ENCODE assay signal across 9 cellular contexts in the genomic region with DNA sequence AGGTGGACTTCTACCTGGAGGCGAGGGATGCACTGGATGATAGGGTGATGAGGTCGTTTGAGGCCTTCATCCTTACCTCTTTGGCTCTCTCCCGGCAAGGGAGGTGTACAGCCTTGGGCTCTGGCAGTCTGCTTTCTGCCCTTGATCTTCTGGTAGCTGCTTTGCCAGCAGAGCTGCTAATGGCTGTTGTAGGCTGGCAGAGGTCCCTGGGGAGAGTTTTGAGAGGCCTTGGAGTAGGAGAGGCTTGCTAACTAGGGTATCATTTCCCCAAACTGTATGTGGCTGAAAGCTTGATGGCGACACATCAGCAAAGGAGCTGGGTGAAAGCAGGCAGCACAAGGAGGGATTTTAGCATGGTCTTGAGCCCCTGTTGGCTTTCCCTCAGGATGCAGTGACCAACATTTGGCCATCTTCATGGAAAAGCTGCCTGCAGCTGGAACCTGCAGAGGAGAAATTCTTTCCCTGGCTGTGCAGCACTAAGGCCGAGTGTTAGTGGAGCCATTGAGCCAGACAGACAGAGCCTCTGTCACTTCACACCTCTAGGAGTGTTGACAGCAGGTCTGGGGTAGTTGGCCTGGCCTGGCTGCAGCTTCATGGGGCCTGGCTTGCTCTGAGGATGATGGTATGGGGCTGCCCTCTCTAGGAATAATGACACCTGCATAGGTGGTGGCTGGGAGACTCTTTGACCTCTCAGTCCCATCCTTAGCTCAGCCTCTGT. TPM values are rescaled to one million over a fixed set of nuclear protein-coding genes. Genes with fewer than 3 reads are reported as not detected.
DNase-seq lines count a peak whose midpoint lies in the region; ATAC-seq and TF ChIP-seq lines count a peak whose summit lies in the region.
"Had no signal": no experiment of that assay in that cellular context is flagged by ENCODE, and none has a peak within 500 bp of the region (broad histone marks: within the 10 kb centered on the region; RNA-seq: fewer than 3 reads in every experiment).

No MANE protein-coding gene starts in this region.

- H3K27me3 Mint-ChIP-seq in activated CD4-positive, alpha-beta T cell treated with anti-CD3 and anti-CD28 coated beads, Interleukin-2, amount 10 ng/mL, durations not matched to agents 7 days and 5 days, result peaks cover 11% of the 10 kb centered on the region

- POLR2A ChIA-PET in activated CD4-positive, alpha-beta T cell treated with anti-CD3 and anti-CD28 coated beads, Interleukin-2, amount 10 ng/mL, durations not matched to agents 7 days and 5 days (lab: Charles Lee), result no interaction called here

- peak overlapping the region; percentile 79 for H3K4me3 Mint-ChIP-seq in activated CD4-positive, alpha-beta T cell treated with anti-CD3 and anti-CD28 coated beads, Interleukin-2, amount 10 ng/mL, durations not matched to agents 7 days and 5 days

- TF ChIP-seq CTCF in RWPE2 (IDR thresholded peaks at IDR 0.05; ENCODE audit: poor library complexity, severe bottlenecking), result peak; percentile 25

- DNase-seq in activated CD4-positive, alpha-beta T cell treated with anti-CD3 and anti-CD28 coated beads, Interleukin-2, amount 10 ng/mL, durations not matched to agents 7 days and 5 days, result no peak
- no peak for DNase-seq in activated CD4-positive, alpha-beta T cell treated with anti-CD3 and anti-CD28 coated beads, Interleukin-2, amount 50 U/mL, for 48 hours
- no peak for DNase-seq in RWPE2 (ENCODE audit: low spot score)
- peak; percentile 59 for DNase-seq in globus pallidus (ENCODE audit: low spot score)
- DNase-seq in NCI-H2081 (lab: John Stamatoyannopoulos, UW), result no peak
- DNase-seq in NCI-H146 (lab: John Stamatoyannopoulos, UW), result no peak
- DNase-seq: AML-193 had no signal

- no peaks in the 10 kb centered on the region for H3K27me3 ChIP-seq in RWPE2 (ENCODE audit: insufficient read depth, poor library complexity, severe bottlenecking)
- peaks cover 14 to 28% of the 10 kb centered on the region in 2 donors for H3K27me3 ChIP-seq in stomach smooth muscle (ENCODE audit: control insufficient read depth in 1 of 2, insufficient read depth in 2 of 2, low read length in 2 of 2)

- H3K4me3 ChIP-seq in RWPE2 (ENCODE audit: severe bottlenecking) (peak overlapping the region; percentile 42), stomach smooth muscle (ENCODE audit: low read length in 2 of 2) (peak overlapping the region in 1 of 2 donors; percentile 70)

- no peaks in the 10 kb centered on the region for H3K9me3 Mint-ChIP-seq in activated CD4-positive, alpha-beta T cell treated with anti-CD3 and anti-CD28 coated beads, Interleukin-2, amount 10 ng/mL, durations not matched to agents 7 days and 5 days

- ATAC-seq in RWPE2 (ENCODE audit: low read depth), result no peak
- ATAC-seq in HG03521 (IDR thresholded peaks at IDR 0.05; ENCODE audit: unreplicated experiment), result no peak

- H3K27ac ChIP-seq in RWPE2 (ENCODE audit: poor library complexity, severe bottlenecking), result no peak overlapping the region
- peak overlapping the region; percentile 2 for H3K27ac ChIP-seq in stomach smooth muscle (ENCODE audit: low read length)

- H3K9ac ChIP-seq in stomach smooth muscle (ENCODE audit: low read length in 2 of 2), result peak overlapping the region in 1 of 2 donors; percentile 36

- H3K36me3 ChIP-seq in RWPE2 (ENCODE audit: low read depth) (no peaks in the 10 kb centered on the region), stomach smooth muscle (ENCODE audit: control insufficient read depth in 2 of 2, insufficient read depth in 2 of 2, low read length in 2 of 2) (no peaks in the 10 kb centered on the region)

- H3K9me3 ChIP-seq in RWPE2 (ENCODE audit: severe bottlenecking) (no peaks in the 10 kb centered on the region), stomach smooth muscle (ENCODE audit: control insufficient read depth in 2 of 2, low read length in 2 of 2) (no peaks in the 10 kb centered on the region)

- peaks cover 4% of the 10 kb centered on the region for H3K36me3 Mint-ChIP-seq in activated CD4-positive, alpha-beta T cell treated with anti-CD3 and anti-CD28 coated beads, Interleukin-2, amount 10 ng/mL, durations not matched to agents 7 days and 5 days (ENCODE audit: low read depth)

- H3K4me1 ChIP-seq in RWPE2 (ENCODE audit: insufficient read depth, poor library complexity, severe bottlenecking) (peaks cover 17% of the 10 kb centered on the region), stomach smooth muscle (ENCODE audit: control insufficient read depth, insufficient read depth, low read length) (peaks cover 29% of the 10 kb centered on the region)

- H3K4me1 Mint-ChIP-seq in activated CD4-positive, alpha-beta T cell treated with anti-CD3 and anti-CD28 coated beads, Interleukin-2, amount 10 ng/mL, durations not matched to agents 7 days and 5 days, result peaks cover 59% of the 10 kb centered on the region

- peak overlapping the region; percentile 90 for H3K27ac Mint-ChIP-seq in activated CD4-positive, alpha-beta T cell treated with anti-CD3 and anti-CD28 coated beads, Interleukin-2, amount 10 ng/mL, durations not matched to agents 7 days and 5 days

- CTCF ChIA-PET in activated CD4-positive, alpha-beta T cell treated with anti-CD3 and anti-CD28 coated beads, Interleukin-2, amount 10 ng/mL, durations not matched to agents 7 days and 5 days (lab: Charles Lee), result interaction anchor here (0.7 to 5.9 kb wide), 9 partner anchors 8 to 1810 kb away, joined by 3 to 50 read pairs (median 5); partner anchors contain the start of gene RNF141

RNA-seq across cellular contexts. Expression of gene AMPD3, which starts 3.5 kb away (rescaled TPM):
- total RNA-seq in activated CD4-positive, alpha-beta T cell treated with anti-CD3 and anti-CD28 coated beads, Interleukin-2, amount 10 ng/mL, durations not matched to agents 7 days and 5 days, result 10 to 100 TPM; 20.3 to 20.8 TPM
